ENCODE assay signal across 1 cellular context in genomic region chr2:235779444-235779896, GRCh38.
TF ChIP-seq lines count a peak whose summit lies in the region.

No MANE protein-coding gene starts in this region.

TF ChIP-seq in GM23338, 12 proteins besides CTCF, POLR2A, EP300 and RAD21 (continued from another document):
- TF ChIP-seq ZNF462 (CRISPR knock-in tag; IDR thresholded peaks at IDR 0.05): no peak
- no peak for TF ChIP-seq EZH2 (IDR thresholded peaks at IDR 0.05; ENCODE audit: low read depth, unreplicated experiment)
- TF ChIP-seq POLR2AphosphoS5 (IDR thresholded peaks at IDR 0.05; ENCODE audit: low read depth): no peak
- no peak for TF ChIP-seq ZNF114 (CRISPR knock-in tag; IDR thresholded peaks at IDR 0.05)
- no peak for TF ChIP-seq ZNF331 (CRISPR knock-in tag; IDR thresholded peaks at IDR 0.05; ENCODE audit: low read depth)
- TF ChIP-seq NANOG (IDR thresholded peaks at IDR 0.05; ENCODE audit: borderline replicate concordance): no peak
- TF ChIP-seq JUNB (IDR thresholded peaks at IDR 0.05; ENCODE audit: unreplicated experiment): no peak
- TF ChIP-seq EZH2phosphoT487 (IDR thresholded peaks at IDR 0.05; ENCODE audit: unreplicated experiment): no peak
